28 cellular contexts compared by ENCODE assay signal in genomic region chr16:60304725-60305124, GRCh38.
"Had no signal": no experiment of that assay in that cellular context is flagged by ENCODE, and none has a peak within 500 bp of the region (broad histone marks: within the 10 kb centered on the region; RNA-seq: fewer than 3 reads in every experiment).

No MANE protein-coding gene starts in this region.

- H3K9ac ChIP-seq: neural progenitor cell, parathyroid adenoma had no signal

- H3K4me3 ChIP-seq: neural progenitor cell, ovary, psoas muscle, right lobe of liver, skin epidermis, smooth muscle cell, spleen, suprapubic skin, testis, tibial artery, transverse colon, upper lobe of right lung, uterus had no signal

- ATAC-seq: naive thymus-derived CD4-positive, alpha-beta T cell; natural killer cell; right lobe of liver; stimulated activated memory B cell treated with anti-CD40 and anti-IgM and Interleukin-4, amounts not matched to agents 10 μg/mL and 1 μg/mL and 100 μg/mL, for 72 hours; stimulated activated naive CD8-positive, alpha-beta T cell treated with anti-CD3 and anti-CD28 coated beads, Interleukin-15, amount 100 ng/mL, for 72 hours; stimulated activated naive CD8-positive, alpha-beta T cell treated with anti-CD3 and anti-CD28 coated beads, Interleukin-15, Interleukin-2, amounts not matched to agents 100 U/mL and 50 U/mL, for 24 hours; upper lobe of right lung had no signal

- H3K79me2 ChIP-seq: parathyroid adenoma had no signal

- H3K27ac ChIP-seq: neural progenitor cell, ovary, parathyroid adenoma, psoas muscle, right lobe of liver, skin epidermis, spleen, suprapubic skin, testis, tibial artery, transverse colon, upper lobe of right lung, uterus had no signal

- H3K27me3 ChIP-seq: neural progenitor cell, ovary, right lobe of liver, spleen, suprapubic skin, testis, tibial artery, transverse colon, upper lobe of right lung, uterus had no signal

- DNase-seq: naive thymus-derived CD4-positive, alpha-beta T cell; natural killer cell; occipital lobe; ovary; posterior cingulate gyrus; psoas muscle; right lobe of liver; spleen; stimulated activated CD4-positive, alpha-beta T cell treated with anti-CD3 and anti-CD28 coated beads, Interleukin-12 subunit alpha, Interleukin-12 subunit beta, amount 100 ng/mL, for 4 hours; stimulated activated CD4-positive, alpha-beta T cell treated with anti-CD3 and anti-CD28 coated beads, Interleukin-1b, Interleukin-23, amount 100 ng/mL, for 48 hours; stimulated activated CD4-positive, alpha-beta T cell treated with anti-CD3 and anti-CD28 coated beads, Interleukin-4, amount 100 ng/mL, for 1 hour; stimulated activated CD4-positive, alpha-beta T cell treated with anti-CD3 and anti-CD28 coated beads, Interleukin-4, amount 100 ng/mL, for 4 hours; stimulated activated CD8-positive, alpha-beta memory T cell treated with anti-CD3 and anti-CD28 coated beads, Interleukin-4, amount 100 ng/mL, for 48 hours; stimulated activated naive CD4-positive, alpha-beta T cell; stimulated activated naive CD8-positive, alpha-beta T cell treated with anti-CD3 and anti-CD28 coated beads, Interleukin-15, amount 100 ng/mL, for 72 hours; stimulated activated naive CD8-positive, alpha-beta T cell treated with anti-CD3 and anti-CD28 coated beads, Interleukin-15, Interleukin-2, amounts not matched to agents 100 U/mL and 50 U/mL, for 24 hours; substantia nigra; testis; tibial artery; transverse colon; upper lobe of right lung; uterus had no signal

- H3K36me3 ChIP-seq: neural progenitor cell, ovary, right lobe of liver, spleen, suprapubic skin, tibial artery, transverse colon, upper lobe of right lung, uterus had no signal

- H3K4me2 ChIP-seq: neural progenitor cell, smooth muscle cell had no signal

- H3K9me3 ChIP-seq: ovary, right lobe of liver, testis, tibial artery, upper lobe of right lung, uterus had no signal

- H2AFZ ChIP-seq: neural progenitor cell, parathyroid adenoma had no signal

- H3K4me1 ChIP-seq: parathyroid adenoma, psoas muscle, right lobe of liver, spleen, suprapubic skin, testis, tibial artery, transverse colon, upper lobe of right lung, uterus had no signal
